In the genomic region with DNA sequence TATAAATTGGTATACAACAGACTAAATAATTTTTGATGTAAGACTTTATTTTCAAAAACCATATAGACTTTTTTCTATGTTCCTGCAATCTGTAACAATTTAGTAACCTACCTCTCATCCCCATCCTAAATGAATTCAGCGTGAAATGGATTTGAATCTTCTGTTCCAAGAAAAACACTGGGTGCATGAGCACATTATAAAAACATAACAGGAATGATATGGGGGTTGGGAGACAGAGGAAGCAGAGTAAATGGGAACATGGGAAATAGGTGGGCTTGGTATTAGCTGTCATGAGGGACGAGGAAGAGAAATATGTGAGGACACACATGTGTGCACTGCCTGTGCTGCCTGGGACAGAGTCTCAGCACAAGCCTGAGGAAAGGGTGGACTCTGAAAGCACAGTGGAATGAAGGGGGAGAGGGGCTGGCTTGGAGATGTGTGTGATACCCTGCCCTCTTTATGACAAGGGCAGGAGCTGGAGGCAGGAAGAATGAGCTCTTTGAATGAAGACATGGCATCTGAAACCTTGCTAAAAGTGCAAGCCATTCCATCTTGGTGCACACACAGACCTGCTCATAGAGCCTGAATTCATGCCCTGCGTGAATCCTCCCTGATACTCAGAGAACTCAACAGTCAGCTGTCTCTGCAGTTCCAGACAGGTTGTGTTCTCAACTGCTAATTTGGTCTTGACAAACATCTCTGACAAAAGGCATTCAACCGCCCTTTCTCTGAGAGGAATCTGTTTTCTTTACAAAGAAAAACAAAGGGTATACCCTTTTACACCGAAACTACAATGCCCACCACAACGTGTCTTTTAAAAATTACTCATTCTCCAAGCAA, we compare ENCODE assay signal across 2 cellular contexts.
TF ChIP-seq lines count a peak whose summit lies in the region.

No MANE protein-coding gene starts in this region.

TF ChIP-seq in GM23338, 12 proteins besides CTCF, POLR2A, EP300 and RAD21 (continues in another document):
- TF ChIP-seq NANOG (IDR thresholded peaks at IDR 0.05; ENCODE audit: borderline replicate concordance) (no peak), ETS1 (IDR thresholded peaks at IDR 0.05) (no peak), ZNF462 (CRISPR knock-in tag; IDR thresholded peaks at IDR 0.05) (no peak), JUNB (IDR thresholded peaks at IDR 0.05; ENCODE audit: unreplicated experiment) (no peak), CREB1 (CRISPR knock-in tag; IDR thresholded peaks at IDR 0.05; ENCODE audit: low read depth) (no peak), STAT1 (IDR thresholded peaks at IDR 0.05; ENCODE audit: unreplicated experiment) (no peak), ZNF114 (CRISPR knock-in tag; IDR thresholded peaks at IDR 0.05) (no peak), EZH2 (IDR thresholded peaks at IDR 0.05; ENCODE audit: low read depth, unreplicated experiment) (no peak), EZH2phosphoT487 (IDR thresholded peaks at IDR 0.05; ENCODE audit: unreplicated experiment) (no peak)

TF ChIP-seq in H1, 55 proteins besides CTCF, POLR2A, EP300 and RAD21:
- TF ChIP-seq JUN (IDR thresholded peaks at IDR 0.05; ENCODE audit: low read depth, low read length) (no peak), TAF1 (IDR thresholded peaks at IDR 0.05; ENCODE audit: low read depth, low read length) (no peak), E2F6 (IDR thresholded peaks at IDR 0.05) (no peak), BACH1 (IDR thresholded peaks at IDR 0.05; ENCODE audit: low read length) (no peak), SUZ12 (IDR thresholded peaks at IDR 0.05; ENCODE audit: low read length) (no peak), ATF3 (IDR thresholded peaks at IDR 0.05; ENCODE audit: insufficient read depth, low read depth, low read length) (no peak), KDM4A (IDR thresholded peaks at IDR 0.05; ENCODE audit: low read depth, low read length, severe bottlenecking) (no peak), SP1 (IDR thresholded peaks at IDR 0.05; ENCODE audit: low read depth, low read length) (no peak)
- TF ChIP-seq, protein P1, sequence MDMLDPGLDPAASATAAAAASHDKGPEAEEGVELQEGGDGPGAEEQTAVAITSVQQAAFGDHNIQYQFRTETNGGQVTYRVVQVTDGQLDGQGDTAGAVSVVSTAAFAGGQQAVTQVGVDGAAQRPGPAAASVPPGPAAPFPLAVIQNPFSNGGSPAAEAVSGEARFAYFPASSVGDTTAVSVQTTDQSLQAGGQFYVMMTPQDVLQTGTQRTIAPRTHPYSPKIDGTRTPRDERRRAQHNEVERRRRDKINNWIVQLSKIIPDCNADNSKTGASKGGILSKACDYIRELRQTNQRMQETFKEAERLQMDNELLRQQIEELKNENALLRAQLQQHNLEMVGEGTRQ (IDR thresholded peaks at IDR 0.05; ENCODE audit: low read length), result no peak
